In the genomic region with DNA sequence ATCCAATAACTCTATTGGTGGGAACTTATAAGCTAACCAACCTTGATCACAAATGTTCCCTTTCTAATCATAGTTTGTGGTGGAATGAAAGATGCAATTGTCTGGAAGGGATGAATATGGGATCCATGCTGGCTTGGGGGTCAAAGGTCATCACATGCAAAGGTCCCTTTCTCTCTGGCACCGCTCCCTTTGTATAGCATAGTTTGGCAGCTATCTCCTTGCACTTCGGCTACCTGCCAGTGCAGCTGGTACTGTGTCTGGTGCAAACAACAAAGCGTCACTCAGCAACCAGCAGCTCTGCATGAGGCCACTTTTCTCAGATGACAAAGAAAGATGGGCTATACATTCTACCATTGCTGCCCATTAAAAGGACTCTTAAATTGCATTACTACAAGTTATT, we compare ENCODE assay signal across 27 cellular contexts.
DNase-seq lines count a peak whose midpoint lies in the region; TF ChIP-seq lines count a peak whose summit lies in the region.
"Had no signal": no experiment of that assay in that cellular context is flagged by ENCODE, and none has a peak within 500 bp of the region (broad histone marks: within the 10 kb centered on the region; RNA-seq: fewer than 3 reads in every experiment).

No MANE protein-coding gene starts in this region.

- H3K4me3 ChIP-seq in neuronal stem cell (ENCODE audit: low read length in 2 of 2) (no peak overlapping the region), H7 (ENCODE audit: insufficient read depth, low read depth, low read length) (no peak overlapping the region), esophagus muscularis mucosa (no peak overlapping the region)
- H3K4me3 ChIP-seq: gastrocnemius medialis, PC-9, stomach had no signal

- peaks cover 0 to 4% (median 0%) of the 10 kb centered on the region in 5 experiments for H3K9me3 Mint-ChIP-seq in brain
- H3K9me3 Mint-ChIP-seq: activated CD4-positive, alpha-beta T cell treated with anti-CD3 and anti-CD28 coated beads, Interleukin-2, amount 10 ng/mL, durations not matched to agents 7 days and 5 days; activated naive CD4-positive, alpha-beta T cell treated with anti-CD3 and anti-CD28 coated beads, Interleukin-2, amount 50 U/mL, for 72 hours; activated T-helper 1 cell treated with anti-CD3 and anti-CD28 coated beads, Interleukin-12 subunit alpha, Interleukin-12 subunit beta, Interleukin-2, Interleukin-4 antibody, amounts not matched to agents 30 ng/mL and 10 ng/mL and 1 ng/mL, durations not matched to agents 14 hours and 24 hours and 36 hours; CD8-positive, alpha-beta T cell; central memory CD8-positive, alpha-beta T cell had no signal

- no CpG with 5 or more reads among the region's 3 CpGs for WGBS in neuronal stem cell (ENCODE audit: extremely low coverage in 2 of 2, insufficient read length in 2 of 2, insufficient replicate concordance in 1 of 2), 2 donors
- WGBS in esophagus muscularis mucosa: 90% methylated on average over 3 of the region's 3 CpGs

- peak overlapping the region; percentile 83 to 98 (median 95) for H3K27ac Mint-ChIP-seq in brain
- H3K27ac Mint-ChIP-seq: activated CD4-positive, alpha-beta T cell treated with anti-CD3 and anti-CD28 coated beads, Interleukin-2, amount 10 ng/mL, durations not matched to agents 7 days and 5 days; activated naive CD4-positive, alpha-beta T cell treated with anti-CD3 and anti-CD28 coated beads, Interleukin-2, amount 50 U/mL, for 72 hours; activated T-helper 1 cell treated with anti-CD3 and anti-CD28 coated beads, Interleukin-12 subunit alpha, Interleukin-12 subunit beta, Interleukin-2, Interleukin-4 antibody, amounts not matched to agents 30 ng/mL and 10 ng/mL and 1 ng/mL, durations not matched to agents 14 hours and 24 hours and 36 hours; CD8-positive, alpha-beta T cell; T-helper 17 cell had no signal

- H3K4me3 Mint-ChIP-seq in brain: peak overlapping the region; percentile 6 to 82 (median 72)
- H3K4me3 Mint-ChIP-seq: activated CD4-positive, alpha-beta T cell treated with anti-CD3 and anti-CD28 coated beads, Interleukin-2, amount 10 ng/mL, durations not matched to agents 7 days and 5 days; activated T-helper 1 cell treated with anti-CD3 and anti-CD28 coated beads, Interleukin-12 subunit alpha, Interleukin-12 subunit beta, Interleukin-2, Interleukin-4 antibody, amounts not matched to agents 30 ng/mL and 10 ng/mL and 1 ng/mL, durations not matched to agents 14 hours and 24 hours and 36 hours; CD8-positive, alpha-beta T cell; central memory CD8-positive, alpha-beta T cell; T-helper 17 cell had no signal

- no peak overlapping the region for H3K4ac ChIP-seq in neuronal stem cell (ENCODE audit: low read length)

- H2AFZ ChIP-seq in neuronal stem cell (ENCODE audit: low read length): no peak overlapping the region
- H2AFZ ChIP-seq: PC-9 had no signal

- no peak for TF ChIP-seq POLR2A in esophagus muscularis mucosa (IDR thresholded peaks at IDR 0.05; ENCODE audit: low read depth)

- no peak overlapping the region for H4K8ac ChIP-seq in neuronal stem cell (ENCODE audit: low read depth, low read length)

- no peak overlapping the region for H2AK5ac ChIP-seq in neuronal stem cell (ENCODE audit: low read depth, low read length)

- H3K27ac ChIP-seq in neuronal stem cell (replicated peaks; ENCODE audit: low read length) (peak overlapping the region; percentile 91), esophagus muscularis mucosa (replicated peaks in 1 of 4) (no peak overlapping the region)
- H3K27ac ChIP-seq: gastrocnemius medialis, PC-9, stomach had no signal

- TF ChIP-seq CTCF in brain (conservative IDR thresholded peaks at IDR 0.05) (no peak), esophagus muscularis mucosa (IDR thresholded peaks at IDR 0.05) (no peak)

- no peaks in the 10 kb centered on the region for H3K27me3 ChIP-seq in neuronal stem cell (ENCODE audit: control insufficient read depth in 3 of 3, insufficient read depth in 3 of 3, low read depth in 1 of 3, low read length in 3 of 3)
- H3K27me3 ChIP-seq in H7 (ENCODE audit: control insufficient read depth, insufficient read depth, low read length): no peaks in the 10 kb centered on the region
- no peaks in the 10 kb centered on the region for H3K27me3 ChIP-seq in esophagus muscularis mucosa
- H3K27me3 ChIP-seq: gastrocnemius medialis, stomach had no signal

- no peak overlapping the region for H3K14ac ChIP-seq in neuronal stem cell (ENCODE audit: low read length)

- H3K36me3 Mint-ChIP-seq in brain: no peaks in the 10 kb centered on the region
- H3K36me3 Mint-ChIP-seq: activated naive CD4-positive, alpha-beta T cell treated with anti-CD3 and anti-CD28 coated beads, Interleukin-2, amount 50 U/mL, for 72 hours; CD8-positive, alpha-beta T cell had no signal

- DNase-seq in NCI-H1417 (lab: John Stamatoyannopoulos, UW): peak in 2 of 3 experiments; percentile 5 to 61
- no peak for DNase-seq in NCI-H1417 treated with DMSO at 0.1 percent for 48 hours (lab: John Stamatoyannopoulos, UW)
- peak; percentile 76 for DNase-seq in NCI-H345 (lab: John Stamatoyannopoulos, UW)
- DNase-seq in neuronal stem cell (ENCODE audit: low spot score): peak; percentile 42
- DNase-seq in H7: no peak
- no peak for DNase-seq in esophagus muscularis mucosa (ENCODE audit: extremely low spot score)
- DNase-seq in SW 1271 (lab: John Stamatoyannopoulos, UW): no peak
- DNase-seq: 8988T; activated CD4-positive, alpha-beta T cell treated with anti-CD3 and anti-CD28 coated beads, Interleukin-2, amount 10 ng/mL, durations not matched to agents 7 days and 5 days; aorta; CD8-positive, alpha-beta T cell; DMS79 treated with DMSO at 0.1 percent for 48 hours; effector memory CD4-positive, alpha-beta T cell; gastrocnemius medialis; HCEC 1CT; mammary epithelial cell; NCI-H1930; NCI-H82; PC-9; stimulated activated CD4-positive, alpha-beta T cell treated with anti-CD3 and anti-CD28 coated beads, Interleukin-4, amount 100 ng/mL, for 4 hours; stomach; T-helper 17 cell; trophoblast cell had no signal

- no peaks in the 10 kb centered on the region for H3K27me3 Mint-ChIP-seq in brain

- no peak overlapping the region for H4K91ac ChIP-seq in neuronal stem cell (ENCODE audit: low read depth, low read length, poor library complexity)

- H3K18ac ChIP-seq in neuronal stem cell (ENCODE audit: low read length): no peak overlapping the region

- H3K36me3 ChIP-seq in neuronal stem cell (replicated peaks in 1 of 2; ENCODE audit: control insufficient read depth in 2 of 2, insufficient read depth in 2 of 2, low read length in 2 of 2): no peaks in the 10 kb centered on the region
- no peaks in the 10 kb centered on the region for H3K36me3 ChIP-seq in H7 (replicated peaks; ENCODE audit: control insufficient read depth, insufficient read depth, low read length)
- no peaks in the 10 kb centered on the region for H3K36me3 ChIP-seq in esophagus muscularis mucosa
- H3K36me3 ChIP-seq: gastrocnemius medialis, stomach had no signal

- no peaks in the 10 kb centered on the region for H3K79me1 ChIP-seq in neuronal stem cell (ENCODE audit: low read depth, low read length)

- intact Hi-C loops in esophagus muscularis mucosa (cut with DNase I): no loop called here

- H2BK15ac ChIP-seq in neuronal stem cell (ENCODE audit: low read length): no peak overlapping the region

- no peak overlapping the region for H3K4me2 ChIP-seq in neuronal stem cell (ENCODE audit: insufficient read depth, low read length, poor library complexity, severe bottlenecking)
- H3K4me2 ChIP-seq: PC-9 had no signal

- peaks cover 0 to 20% of the 10 kb centered on the region in 2 donors for H3K4me1 ChIP-seq in neuronal stem cell (ENCODE audit: control insufficient read depth in 2 of 2, insufficient read depth in 1 of 2, low read depth in 1 of 2, low read length in 2 of 2)
- H3K4me1 ChIP-seq in esophagus muscularis mucosa: peaks cover 7 to 21% (median 13%) of the 10 kb centered on the region in 4 donors

- peaks cover 82% of the 10 kb centered on the region for H3K4me1 Mint-ChIP-seq in brain
- H3K4me1 Mint-ChIP-seq: activated CD4-positive, alpha-beta T cell treated with anti-CD3 and anti-CD28 coated beads, Interleukin-2, amount 10 ng/mL, durations not matched to agents 7 days and 5 days; central memory CD8-positive, alpha-beta T cell; T-helper 17 cell had no signal

- H2BK5ac ChIP-seq in neuronal stem cell (ENCODE audit: low read length): no peak overlapping the region

- H3K23ac ChIP-seq in neuronal stem cell (ENCODE audit: low read depth, low read length, poor library complexity): no peak overlapping the region

- H2BK120ac ChIP-seq in neuronal stem cell (ENCODE audit: low read depth, low read length): no peak overlapping the region

- TF ChIP-seq EP300 in esophagus muscularis mucosa (IDR thresholded peaks at IDR 0.05): no peak

- H3K9ac ChIP-seq in neuronal stem cell (ENCODE audit: low read depth, low read length, poor library complexity): no peak overlapping the region

- H3K9me3 ChIP-seq in neuronal stem cell (replicated peaks in 1 of 2; ENCODE audit: control insufficient read depth in 2 of 2, insufficient read depth in 1 of 2, low read depth in 1 of 2, low read length in 2 of 2): no peaks in the 10 kb centered on the region
- no peaks in the 10 kb centered on the region for H3K9me3 ChIP-seq in esophagus muscularis mucosa
- H3K9me3 ChIP-seq: gastrocnemius medialis, stomach had no signal

- no peak overlapping the region for H2BK12ac ChIP-seq in neuronal stem cell (ENCODE audit: low read length)

Comparison
In these comparisons a context has a peak if more than half of its experiments do, and no peak if none do; other contexts are left out.
1. DNase-seq: peak in NCI-H1417 (2 of 3), NCI-H345 (single experiment) and neuronal stem cell (single experiment); none in NCI-H1417 treated with DMSO at 0.1 percent for 48 hours (single experiment), H7 (single experiment), esophagus muscularis mucosa (single experiment) and SW 1271 (0 of 2).